In genomic region chr7:2210551-2211258, GRCh38 we compare ENCODE assay signal across 17 cellular contexts.
"Had no signal": no experiment of that assay in that cellular context is flagged by ENCODE, and none has a peak within 500 bp of the region (broad histone marks: within the 10 kb centered on the region; RNA-seq: fewer than 3 reads in every experiment).

No MANE protein-coding gene starts in this region.

- H3K27me3 ChIP-seq: brain microvascular endothelial cell, colonic mucosa, thyroid gland had no signal

- H3K4me3 Mint-ChIP-seq: activated T-cell treated with anti-CD3 and anti-CD28 coated beads, Interleukin-2, amount 50 U/mL, for 72 hours; endodermal cell; naive thymus-derived CD4-positive, alpha-beta T cell had no signal

- H3K9me3 ChIP-seq: colonic mucosa, left ventricle myocardium inferior, thyroid gland had no signal

- H3K4me3 ChIP-seq: colonic mucosa, left ventricle myocardium inferior, thyroid gland had no signal

- H3K36me3 ChIP-seq: colonic mucosa had no signal

- H3K27ac ChIP-seq: brain microvascular endothelial cell, colonic mucosa, epithelial cell of prostate, left ventricle myocardium inferior, thyroid gland had no signal

- H3K27ac Mint-ChIP-seq: activated T-cell treated with anti-CD3 and anti-CD28 coated beads, Interleukin-2, amount 50 U/mL, for 72 hours; naive thymus-derived CD4-positive, alpha-beta T cell had no signal

- H3K9me3 Mint-ChIP-seq: activated T-cell treated with anti-CD3 and anti-CD28 coated beads, Interleukin-2, amount 50 U/mL, for 72 hours; endodermal cell; naive thymus-derived CD4-positive, alpha-beta T cell had no signal

- H3K4me1 Mint-ChIP-seq: endodermal cell had no signal

- H3K27me3 Mint-ChIP-seq: naive thymus-derived CD4-positive, alpha-beta T cell had no signal

- DNase-seq: activated CD4-positive, alpha-beta T cell treated with anti-CD3 and anti-CD28 coated beads, Interleukin-2, amount 50 U/mL, for 1 hour; activated CD8-positive, alpha-beta memory T cell treated with anti-CD3 and anti-CD28 coated beads for 24 hours; activated CD8-positive, alpha-beta memory T cell treated with anti-CD3 and anti-CD28 coated beads, Interleukin-2, amount 50 U/mL, for 48 hours; activated effector memory CD4-positive, alpha-beta T cell treated with anti-CD3 and anti-CD28 coated beads, Interleukin-2, amount 50 U/mL, for 16 hours; activated naive CD4-positive, alpha-beta T cell treated with anti-CD3 and anti-CD28 coated beads, Interleukin-2, amount 50 U/mL, for 16 hours; activated T-cell treated with anti-CD3 and anti-CD28 coated beads, Interleukin-2, amount 50 U/mL, for 72 hours; brain microvascular endothelial cell; central memory CD4-positive, alpha-beta T cell; colonic mucosa; endodermal cell; left ventricle myocardium inferior; mesenchymal stem cell; naive thymus-derived CD4-positive, alpha-beta T cell; stimulated activated naive CD4-positive, alpha-beta T cell; T1000; thyroid gland had no signal

- ATAC-seq: naive thymus-derived CD4-positive, alpha-beta T cell had no signal

- H3K4me1 ChIP-seq: colonic mucosa, thyroid gland had no signal
